In the genomic region with DNA sequence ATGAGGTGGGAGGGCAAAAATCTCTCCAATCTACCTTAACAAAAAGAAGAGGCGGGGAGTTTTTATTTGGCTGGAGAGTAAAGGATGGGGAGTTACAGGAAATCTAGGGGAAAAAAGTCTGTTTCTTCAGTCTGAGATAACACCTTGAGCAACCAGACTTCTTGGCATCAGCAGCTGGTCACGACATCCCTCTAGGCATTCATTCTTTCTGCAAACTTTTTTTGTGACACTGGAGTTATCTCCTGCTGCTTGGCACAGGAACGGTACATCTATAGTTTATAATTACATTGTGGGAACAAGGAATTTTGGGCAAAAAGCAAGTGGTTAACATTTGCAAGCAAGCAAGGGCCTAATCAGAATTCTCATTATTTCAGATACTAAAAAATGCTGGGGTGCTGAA, we compare ENCODE assay signal across 21 cellular contexts. TPM values are rescaled to one million over a fixed set of nuclear protein-coding genes. Genes with fewer than 3 reads are reported as not detected.
DNase-seq lines count a peak whose midpoint lies in the region; ATAC-seq and TF ChIP-seq lines count a peak whose summit lies in the region.
"Had no signal": no experiment of that assay in that cellular context is flagged by ENCODE, and none has a peak within 500 bp of the region (broad histone marks: within the 10 kb centered on the region; RNA-seq: fewer than 3 reads in every experiment).

No MANE protein-coding gene starts in this region.

- no peak overlapping the region for H3K4me2 ChIP-seq in mammary epithelial cell (ENCODE audit: insufficient read depth, low read depth, low read length)
- H3K4me2 ChIP-seq: BLaER1 had no signal

- H3K27ac ChIP-seq in mammary epithelial cell (ENCODE audit: insufficient read depth, low read depth, low read length) (no peak overlapping the region), spleen (peak overlapping the region in 5 of 8 donors; percentile 15 to 59 (median 43)), transverse colon (no peak overlapping the region)
- H3K27ac ChIP-seq: BLaER1, RWPE1 had no signal

- H3K4me3 ChIP-seq in mammary epithelial cell (replicated peaks in 1 of 3; ENCODE audit: insufficient read depth in 1 of 3, low read depth in 2 of 3, low read length in 3 of 3) (no peak overlapping the region), spleen (no peak overlapping the region), transverse colon (no peak overlapping the region)
- H3K4me3 ChIP-seq: BLaER1, GM12878, MG63 had no signal

- CTCF ChIA-PET in MCF 10A (lab: Yijun Ruan, JAX) (interaction anchor here (0.9 to 3.0 kb wide), 7 partner anchors 44 to 372 kb away, joined by 4 to 24 read pairs (median 11); no protein-coding TSS in a partner anchor), mammary epithelial cell (lab: Charles Lee; ENCODE audit: low non-redundant PET) (no interaction called here)

- H4K20me1 ChIP-seq in mammary epithelial cell (ENCODE audit: insufficient read depth, low read length): no peaks in the 10 kb centered on the region
- H4K20me1 ChIP-seq: BLaER1 had no signal

- ATAC-seq in GM18873 (IDR thresholded peaks at IDR 0.05; ENCODE audit: low FRiP score, unreplicated experiment): no peak
- ATAC-seq: GM12878 had no signal

- intact Hi-C loops in MCF 10A (cut with micrococcal nuclease) (loop anchor here (5.0 kb wide), 1 partner anchor 178 kb away; no protein-coding TSS in a partner anchor), mammary epithelial cell (cut with micrococcal nuclease) (loop anchor here (2.0 kb wide), 1 partner anchor 53 kb away; no protein-coding TSS in a partner anchor), spleen (cut with DNase I; ENCODE audit: low total_unique reads) (loop anchor here (5.0 to 10.0 kb wide), 3 partner anchors 45 to 372 kb away; no protein-coding TSS in a partner anchor), transverse colon (cut with DNase I; ENCODE audit: low total_unique reads) (loop anchor here (5.0 kb wide), 1 partner anchor 372 kb away; no protein-coding TSS in a partner anchor)

- no peaks in the 10 kb centered on the region for H3K36me3 ChIP-seq in mammary epithelial cell (ENCODE audit: insufficient read depth, low read length)
- H3K36me3 ChIP-seq in spleen: no peaks in the 10 kb centered on the region
- H3K36me3 ChIP-seq in transverse colon: no peaks in the 10 kb centered on the region
- H3K36me3 ChIP-seq: BLaER1, MG63 had no signal

- H2AFZ ChIP-seq in mammary epithelial cell (ENCODE audit: low read depth, low read length): no peak overlapping the region

- dilution Hi-C loops in mammary epithelial cell (cut with HindIII; ENCODE audit: low sequenced_read_pairs): loop anchor here (5.0 kb wide), 1 partner anchor 38 kb away; no protein-coding TSS in a partner anchor

- 38% methylated on average over 3 of the region's 3 CpGs for WGBS in mammary epithelial cell (ENCODE audit: low coverage, missing lambda C conversion rate)
- WGBS in spleen, 5 donors: 71 to 85% (median 81%) methylated on average over 3 of the region's 3 CpGs
- WGBS in transverse colon (ENCODE audit: low coverage in 1 of 2), 2 donors: 65 to 87% methylated on average over 3 of the region's 3 CpGs

- peaks cover 24% of the 10 kb centered on the region for H3K4me1 Mint-ChIP-seq in MCF 10A (ENCODE audit: insufficient read depth, unreplicated experiment)
- H3K4me1 Mint-ChIP-seq: CD4-positive, CD25-positive, alpha-beta regulatory T cell had no signal

- no peaks in the 10 kb centered on the region for H3K36me3 Mint-ChIP-seq in MCF 10A (ENCODE audit: insufficient read depth, unreplicated experiment)
- H3K36me3 Mint-ChIP-seq: CD4-positive, CD25-positive, alpha-beta regulatory T cell had no signal

- H3K4me3 Mint-ChIP-seq in MCF 10A (ENCODE audit: unreplicated experiment): no peak overlapping the region
- H3K4me3 Mint-ChIP-seq: CD4-positive, CD25-positive, alpha-beta regulatory T cell had no signal

- no peaks in the 10 kb centered on the region for H3K79me2 ChIP-seq in mammary epithelial cell (ENCODE audit: insufficient read depth, low read length)

- POLR2A ChIA-PET in MCF 10A (lab: Yijun Ruan, JAX): interaction anchor here (0.6 to 2.8 kb wide), 15 partner anchors 8 to 311 kb away, joined by 3 to 21 read pairs (median 5); no protein-coding TSS in a partner anchor

- no peak overlapping the region for H3K9ac ChIP-seq in mammary epithelial cell (ENCODE audit: insufficient read depth, low read length)
- H3K9ac ChIP-seq: BLaER1 had no signal

- BruUV-seq in MCF 10A (replicated peaks; lab: Mats Ljungman, UMichigan) (no TSS peak), mammary epithelial cell (replicated peaks; lab: Mats Ljungman, UMichigan) (no TSS peak)

- TF ChIP-seq POLR2A in spleen (IDR thresholded peaks at IDR 0.05) (no peak), transverse colon (IDR thresholded peaks at IDR 0.05) (no peak)

- DNase-seq in MCF 10A (ENCODE audit: unreplicated experiment) (peak; percentile 40), mammary epithelial cell (no peak), RPMI7951 (ENCODE audit: low read depth) (peak; percentile 65), fibroblast of gingiva (ENCODE audit: low read depth) (peak; percentile 55), spleen (no peak), transverse colon (no peak), SHP77 treated with DMSO at 0.1 percent for 48 hours (lab: John Stamatoyannopoulos, UW) (no peak)
- DNase-seq: Caco-2; CD4-positive, CD25-positive, alpha-beta regulatory T cell; EL; GDM1; Kasumi-1; MG63; NCI-H1105 treated with DMSO at 0.1 percent for 48 hours; NCI-H2029; NCI-H526 treated with DMSO at 0.1 percent for 48 hours; SHP77 had no signal

- H3K9me3 ChIP-seq in mammary epithelial cell (replicated peaks; ENCODE audit: insufficient read depth, low read length) (no peaks in the 10 kb centered on the region), spleen (no peaks in the 10 kb centered on the region), transverse colon (no peaks in the 10 kb centered on the region)
- H3K9me3 ChIP-seq: BLaER1, Caco-2, MG63 had no signal

- H3K27me3 ChIP-seq in mammary epithelial cell (ENCODE audit: insufficient read depth, low read length) (peaks cover 4% of the 10 kb centered on the region), spleen (replicated peaks in 1 of 7) (no peaks in the 10 kb centered on the region), transverse colon (no peaks in the 10 kb centered on the region)
- H3K27me3 ChIP-seq: BLaER1, MG63 had no signal

- in situ Hi-C loops in mammary epithelial cell (cut with MboI; ENCODE audit: low sequenced_read_pairs in 2 of 2): loop anchor here (5.0 to 25.0 kb wide), 2 partner anchors 367 kb away; no protein-coding TSS in a partner anchor
- in situ Hi-C loops in transverse colon (cut with MboI; ENCODE audit: low pct_ligation_motif_present in 1 of 4, low pct_unique_long_range_greater_than_20kb in 1 of 4, low sequenced_read_pairs in 3 of 4): loop anchor here in 1 of 4 donors (25.0 kb wide), 1 partner anchor 367 kb away; no protein-coding TSS in a partner anchor

- peak overlapping the region; percentile 60 for H3K27ac Mint-ChIP-seq in MCF 10A (ENCODE audit: low read depth, unreplicated experiment)
- H3K27ac Mint-ChIP-seq: CD4-positive, CD25-positive, alpha-beta regulatory T cell had no signal

- TF ChIP-seq CTCF in MCF 10A (IDR thresholded peaks at IDR 0.05; ENCODE audit: unreplicated experiment) (no peak), mammary epithelial cell (conservative IDR thresholded peaks at IDR 0.05 in 1 of 2, IDR thresholded peaks at IDR 0.05 in 1 of 2; ENCODE audit: extremely low read depth in 1 of 2, insufficient read depth in 1 of 2, low read depth in 1 of 2, low read length in 2 of 2) (no peak), spleen (IDR thresholded peaks at IDR 0.05 in 8 of 11, conservative IDR thresholded peaks at IDR 0.05 in 3 of 11) (no peak), transverse colon (IDR thresholded peaks at IDR 0.05) (no peak)

- peaks cover 5% of the 10 kb centered on the region for H3K9me3 Mint-ChIP-seq in MCF 10A (ENCODE audit: unreplicated experiment)
- H3K9me3 Mint-ChIP-seq: CD4-positive, CD25-positive, alpha-beta regulatory T cell had no signal

- H3K4me1 ChIP-seq in mammary epithelial cell (ENCODE audit: insufficient read depth, low read length): no peaks in the 10 kb centered on the region
- H3K4me1 ChIP-seq in spleen: peaks cover 0 to 27% (median 13%) of the 10 kb centered on the region in 6 donors
- H3K4me1 ChIP-seq in transverse colon: no peaks in the 10 kb centered on the region

- H3K27me3 Mint-ChIP-seq in MCF 10A (ENCODE audit: insufficient read depth, unreplicated experiment): no peaks in the 10 kb centered on the region

- TF ChIP-seq EP300 in transverse colon (IDR thresholded peaks at IDR 0.05; ENCODE audit: low read depth): no peak

RNA-seq across cellular contexts. Expression of a gene that starts 50.6 kb away (rescaled TPM):
- total RNA-seq in MCF 10A (2022) (57.9 and 58.4 TPM in 2 replicates), mammary epithelial cell (100 to 1,000 TPM in 1 of 2 donors, 10 to 100 TPM in 1; 54.7 to 137 TPM), spleen (100 to 1,000 TPM; 146 to 291 (median 232) TPM), transverse colon (100 to 1,000 TPM in 2 of 4 donors, 10 to 100 TPM in 1, 1 to 10 TPM in 1; 7.0 to 116 (median 86.8) TPM)
- polyA plus RNA-seq in mammary epithelial cell (30.0 TPM), spleen (100 to 1,000 TPM; 119 to 150 (median 122) TPM)
- polyA minus RNA-seq in mammary epithelial cell: 17.6 TPM
- total RNA-seq in RPMI7951 (2014; rRNA removed; shearing (Covaris generic)): 43.7 and 55.2 TPM in 2 replicates

Comparison
In these comparisons a context has a peak if more than half of its experiments do, and no peak if none do; other contexts are left out.
1. DNase-seq: peak in MCF 10A (single experiment), RPMI7951 (single experiment) and fibroblast of gingiva (single experiment); none in mammary epithelial cell (single experiment), spleen (single experiment), transverse colon (single experiment) and SHP77 treated with DMSO at 0.1 percent for 48 hours (single experiment).
2. H3K27ac ChIP-seq: peak in spleen (5 of 8); none in mammary epithelial cell (single experiment) and transverse colon (0 of 4).